Comparison of ENCODE assay signal across 11 cellular contexts in genomic region chr9:4798281-4798680, GRCh38. TPM values are rescaled to one million over a fixed set of nuclear protein-coding genes. Genes with fewer than 3 reads are reported as not detected.
A peak's percentile ranks its signal among the peaks of the same experiment; 100 is the strongest.
DNase-seq lines count a peak whose midpoint lies in the region; ATAC-seq, FAIRE-seq and TF ChIP-seq lines count a peak whose summit lies in the region.
"Had no signal": no experiment of that assay in that cellular context is flagged by ENCODE, and none has a peak within 500 bp of the region (broad histone marks: within the 10 kb centered on the region; RNA-seq: fewer than 3 reads in every experiment).

No MANE protein-coding gene starts in this region.

- peaks cover 2% of the 10 kb centered on the region for H3K9me3 Mint-ChIP-seq in endodermal cell
- H3K9me3 Mint-ChIP-seq in stimulated activated memory B cell treated with anti-CD40 and anti-IgM and Interleukin-4, amounts not matched to agents 10 μg/mL and 1 μg/mL and 100 μg/mL, for 72 hours = no peaks in the 10 kb centered on the region

- ATAC-seq in stimulated activated memory B cell treated with anti-CD40 and anti-IgM and Interleukin-4, amounts not matched to agents 10 μg/mL and 1 μg/mL and 100 μg/mL, for 72 hours = no peak

- no peak overlapping the region for H3K9ac ChIP-seq in endodermal cell (ENCODE audit: extremely low read depth, low read length, poor library complexity, severe bottlenecking)

- peaks cover 2% of the 10 kb centered on the region for H3K36me3 Mint-ChIP-seq in endodermal cell (ENCODE audit: low read depth)
- no peaks in the 10 kb centered on the region for H3K36me3 Mint-ChIP-seq in stimulated activated memory B cell treated with anti-CD40 and anti-IgM and Interleukin-4, amounts not matched to agents 10 μg/mL and 1 μg/mL and 100 μg/mL, for 72 hours

- H3K4me3 ChIP-seq in endodermal cell (ENCODE audit: low read length) (no peak overlapping the region), SJCRH30 (no peak overlapping the region)
- H3K4me3 ChIP-seq: transverse colon had no signal

- H3K4me3 Mint-ChIP-seq in endodermal cell = no peak overlapping the region
- H3K4me3 Mint-ChIP-seq in stimulated activated memory B cell treated with anti-CD40 and anti-IgM and Interleukin-4, amounts not matched to agents 10 μg/mL and 1 μg/mL and 100 μg/mL, for 72 hours = no peak overlapping the region

- DNase-seq in GM12892 (ENCODE audit: insufficient read length) = no peak
- peak; percentile 69 for DNase-seq in NCI-H82 (lab: John Stamatoyannopoulos, UW)
- no peak for DNase-seq in endodermal cell
- DNase-seq in COLO668 (lab: John Stamatoyannopoulos, UW; ENCODE audit: unreplicated experiment) = no peak
- no peak for DNase-seq in SJCRH30
- DNase-seq in A172 (ENCODE audit: low spot score) = no peak
- DNase-seq: activated effector memory CD4-positive, alpha-beta T cell treated with Interleukin-2 at 50 U/mL for 16 hours; foreskin melanocyte; NCI-H187; transverse colon had no signal

- H3K9me3 ChIP-seq in endodermal cell (ENCODE audit: control insufficient read depth, low read length) = no peaks in the 10 kb centered on the region
- no peaks in the 10 kb centered on the region for H3K9me3 ChIP-seq in SJCRH30 (replicated peaks)
- H3K9me3 ChIP-seq: transverse colon had no signal

- no peak for TF ChIP-seq POLR2A in GM12892 (IDR thresholded peaks at IDR 0.05; ENCODE audit: low read depth, low read length)

- no peak overlapping the region for H3K27ac ChIP-seq in endodermal cell (ENCODE audit: low read depth, low read length)
- H3K27ac ChIP-seq in SJCRH30 = no peak overlapping the region
- H3K27ac ChIP-seq: transverse colon had no signal

- H3K4me1 ChIP-seq in endodermal cell (ENCODE audit: control insufficient read depth, insufficient read depth, low read length) = peaks cover 5% of the 10 kb centered on the region
- no peaks in the 10 kb centered on the region for H3K4me1 ChIP-seq in SJCRH30

- peaks cover 26% of the 10 kb centered on the region for H3K4me1 Mint-ChIP-seq in endodermal cell
- peaks cover 67% of the 10 kb centered on the region for H3K4me1 Mint-ChIP-seq in stimulated activated memory B cell treated with anti-CD40 and anti-IgM and Interleukin-4, amounts not matched to agents 10 μg/mL and 1 μg/mL and 100 μg/mL, for 72 hours

- peak overlapping the region; percentile 41 for H3K27ac Mint-ChIP-seq in endodermal cell
- H3K27ac Mint-ChIP-seq in stimulated activated memory B cell treated with anti-CD40 and anti-IgM and Interleukin-4, amounts not matched to agents 10 μg/mL and 1 μg/mL and 100 μg/mL, for 72 hours = peak overlapping the region; percentile 82

- no peaks in the 10 kb centered on the region for H3K36me3 ChIP-seq in endodermal cell (ENCODE audit: control insufficient read depth, insufficient read depth, low read length)
- no peaks in the 10 kb centered on the region; the same call in 1 of the 2 replicates for H3K36me3 ChIP-seq in SJCRH30
- H3K36me3 ChIP-seq: transverse colon had no signal

- peak; percentile 5 for FAIRE-seq in GM12892 (lab: Jason Lieb, UNC)

- H3K27me3 ChIP-seq in endodermal cell (ENCODE audit: control insufficient read depth, insufficient read depth, low read length, poor library complexity, severe bottlenecking) = no peaks in the 10 kb centered on the region
- H3K27me3 ChIP-seq in SJCRH30 = no peaks in the 10 kb centered on the region
- H3K27me3 ChIP-seq: transverse colon had no signal

- no peak for TF ChIP-seq CTCF in endodermal cell (conservative IDR thresholded peaks at IDR 0.05)

- H3K27me3 Mint-ChIP-seq in endodermal cell (ENCODE audit: insufficient read depth) = no peaks in the 10 kb centered on the region
- no peaks in the 10 kb centered on the region for H3K27me3 Mint-ChIP-seq in stimulated activated memory B cell treated with anti-CD40 and anti-IgM and Interleukin-4, amounts not matched to agents 10 μg/mL and 1 μg/mL and 100 μg/mL, for 72 hours

RNA-seq across cellular contexts. Expression of gene RCL1, which starts 5.5 kb away (rescaled TPM):
- 23.4 TPM for polyA plus RNA-seq in GM12892 (2012; ENCODE audit: missing spikeins)
- total RNA-seq in endodermal cell = 10 to 100 TPM; 13.2 to 18.6 TPM
- 13.7 TPM for polyA plus RNA-seq in endodermal cell (2013, experiment 1 of 2)
- 13.8 TPM for polyA plus RNA-seq in endodermal cell (2013, experiment 2 of 2)
- total RNA-seq in SJCRH30 (2014; rRNA removed; shearing (Covaris generic)) = 23.9 and 27.0 TPM in 2 replicates
- 10.3 and 12.1 TPM in 2 replicates for total RNA-seq in A172 (2014; rRNA removed; shearing (Covaris generic))

RNA-seq across cellular contexts. Expression of gene AK3, which starts 57.3 kb away (rescaled TPM):
- 31.9 TPM for polyA plus RNA-seq in GM12892 (2012; ENCODE audit: missing spikeins)
- 10 to 100 TPM; 51.5 to 59.8 TPM for total RNA-seq in endodermal cell
- 65.6 TPM for polyA plus RNA-seq in endodermal cell (2013, experiment 1 of 2)
- polyA plus RNA-seq in endodermal cell (2013, experiment 2 of 2) = 59.0 TPM
- total RNA-seq in SJCRH30 (2014; rRNA removed; shearing (Covaris generic)) = 41.0 and 42.2 TPM in 2 replicates
- total RNA-seq in A172 (2014; rRNA removed; shearing (Covaris generic)) = 41.8 and 47.8 TPM in 2 replicates
